13 cellular contexts compared by ENCODE assay signal in genomic region chr19:48615145-48616040, GRCh38. TPM values are rescaled to one million over a fixed set of nuclear protein-coding genes. Genes with fewer than 3 reads are reported as not detected.
DNase-seq lines count a peak whose midpoint lies in the region; ATAC-seq and TF ChIP-seq lines count a peak whose summit lies in the region.
"Had no signal": no experiment of that assay in that cellular context is flagged by ENCODE, and none has a peak within 500 bp of the region (broad histone marks: within the 10 kb centered on the region; RNA-seq: fewer than 3 reads in every experiment).

No MANE protein-coding gene starts in this region.

- H3K4me3 Mint-ChIP-seq in activated CD8-positive, alpha-beta T cell treated with anti-CD3 and anti-CD28 coated beads for 36 hours, result peak overlapping the region; percentile 93

- no peak for TF ChIP-seq EP300 in suprapubic skin (IDR thresholded peaks at IDR 0.05)

- peak overlapping the region; percentile 47 for H3K9ac ChIP-seq in iPS-15b (ENCODE audit: low read depth, low read length)

- peaks cover 22% of the 10 kb centered on the region for H3K4me1 ChIP-seq in iPS-15b (ENCODE audit: control insufficient read depth, insufficient read depth, low read length)
- peaks cover 55% of the 10 kb centered on the region for H3K4me1 ChIP-seq in suprapubic skin

- H3K9me3 Mint-ChIP-seq in activated CD8-positive, alpha-beta T cell treated with anti-CD3 and anti-CD28 coated beads for 36 hours, result no peaks in the 10 kb centered on the region

- peak overlapping the region; percentile 27 for H3K27ac ChIP-seq in suprapubic skin

- no peak for TF ChIP-seq CTCF in activated CD8-positive, alpha-beta T cell treated with anti-CD3 and anti-CD28 coated beads for 36 hours (IDR thresholded peaks at IDR 0.05)
- TF ChIP-seq CTCF in suprapubic skin (IDR thresholded peaks at IDR 0.05), result no peak

- H3K9me3 ChIP-seq in iPS-15b (ENCODE audit: control insufficient read depth, insufficient read depth, low read length) (no peaks in the 10 kb centered on the region), suprapubic skin (no peaks in the 10 kb centered on the region)

- no peak for TF ChIP-seq POLR2A in suprapubic skin (IDR thresholded peaks at IDR 0.05)

- peak overlapping the region; percentile 27 for H3K4me3 ChIP-seq in iPS-15b (ENCODE audit: low read depth, low read length)
- H3K4me3 ChIP-seq in suprapubic skin, result peak overlapping the region; percentile 21

- WGBS in suprapubic skin, result 54% methylated on average over 16 of the region's 21 CpGs

- DNase-seq in activated CD8-positive, alpha-beta memory T cell treated with anti-CD3 and anti-CD28 coated beads, Interleukin-2, amount 50 U/mL, for 48 hours, result peak; percentile 54
- no peak for DNase-seq in activated CD8-positive, alpha-beta memory T cell treated with anti-CD3 and anti-CD28 coated beads, Interleukin-2, amount 50 U/mL, for 4 hours
- DNase-seq in activated CD8-positive, alpha-beta T cell treated with anti-CD3 and anti-CD28 coated beads for 36 hours, result no peak
- DNase-seq in suprapubic skin (ENCODE audit: low spot score in 2 of 2) (no peak), ureter (ENCODE audit: low spot score) (no peak), 8988T (no peak), NCI-H128 (lab: John Stamatoyannopoulos, UW; ENCODE audit: unreplicated experiment) (no peak)
- DNase-seq: activated T-cell treated with anti-CD3 and anti-CD28 coated beads for 4 hours; effector CD4-positive, alpha-beta T cell; nucleus accumbens; stimulated activated CD4-positive, alpha-beta T cell treated with anti-CD3 and anti-CD28 coated beads, Interleukin-4, amount 100 ng/mL, for 24 hours had no signal

- H3K36me3 ChIP-seq in iPS-15b (ENCODE audit: control insufficient read depth, insufficient read depth, low read length) (peaks cover 41% of the 10 kb centered on the region), suprapubic skin (peaks cover 30% of the 10 kb centered on the region)

- POLR2A ChIA-PET in activated CD8-positive, alpha-beta T cell treated with anti-CD3 and anti-CD28 coated beads for 36 hours (lab: Charles Lee), result interaction anchor here (0.6 to 10.8 kb wide), 14 partner anchors 8 to 909 kb away, joined by 3 to 154 read pairs (median 4); partner anchors contain the start of genes DBP and SPACA4

- H3K27me3 ChIP-seq in iPS-15b (ENCODE audit: control insufficient read depth, insufficient read depth, low read length) (no peaks in the 10 kb centered on the region), suprapubic skin (no peaks in the 10 kb centered on the region)

- CTCF ChIA-PET in activated CD8-positive, alpha-beta T cell treated with anti-CD3 and anti-CD28 coated beads for 36 hours (lab: Charles Lee), result no interaction called here

- no peak for ATAC-seq in activated CD8-positive, alpha-beta T cell treated with anti-CD3 and anti-CD28 coated beads for 36 hours

- H3K27me3 Mint-ChIP-seq in activated CD8-positive, alpha-beta T cell treated with anti-CD3 and anti-CD28 coated beads for 36 hours, result no peaks in the 10 kb centered on the region

- H3K4me1 Mint-ChIP-seq in activated CD8-positive, alpha-beta T cell treated with anti-CD3 and anti-CD28 coated beads for 36 hours (ENCODE audit: low read depth), result peaks cover 20% of the 10 kb centered on the region

- H3K27ac Mint-ChIP-seq in activated CD8-positive, alpha-beta T cell treated with anti-CD3 and anti-CD28 coated beads for 36 hours, result peak overlapping the region; percentile 27

- intact Hi-C loops in activated CD8-positive, alpha-beta T cell treated with anti-CD3 and anti-CD28 coated beads for 36 hours (cut with micrococcal nuclease), result no loop called here

- H3K36me3 Mint-ChIP-seq in activated CD8-positive, alpha-beta T cell treated with anti-CD3 and anti-CD28 coated beads for 36 hours (ENCODE audit: low read depth), result peaks cover 49% of the 10 kb centered on the region

RNA-seq across cellular contexts. Expression of gene FAM83E, which starts 0.5 kb away (rescaled TPM):
- 1 to 10 TPM; 3.8 to 4.7 TPM for total RNA-seq in activated CD8-positive, alpha-beta T cell treated with anti-CD3 and anti-CD28 coated beads for 36 hours
- 1 to 10 TPM in 2 of 4 donors, under 1 TPM in 2; 0.87 to 5.1 (median 1.1) TPM for total RNA-seq in suprapubic skin
- total RNA-seq in ureter, result 12.7 TPM

RNA-seq across cellular contexts. Expression of gene RPL18, which starts 3.6 kb away (rescaled TPM):
- 1,000 to 10,000 TPM; 2,304 to 2,324 TPM for total RNA-seq in activated CD8-positive, alpha-beta T cell treated with anti-CD3 and anti-CD28 coated beads for 36 hours
- 1,000 to 10,000 TPM; 2,067 to 3,423 (median 3,271) TPM for total RNA-seq in suprapubic skin
- total RNA-seq in ureter, result 1,575 TPM

RNA-seq across cellular contexts. Expression of gene SPHK2, which starts 3.9 kb away (rescaled TPM):
- 10 to 100 TPM; 22.3 to 22.9 TPM for total RNA-seq in activated CD8-positive, alpha-beta T cell treated with anti-CD3 and anti-CD28 coated beads for 36 hours
- total RNA-seq in suprapubic skin (1 to 10 TPM; 3.9 to 9.9 (median 5.6) TPM), ureter (27.6 TPM)

RNA-seq across cellular contexts. Expression of gene SPACA4, which starts 8.9 kb away (rescaled TPM):
- total RNA-seq in activated CD8-positive, alpha-beta T cell treated with anti-CD3 and anti-CD28 coated beads for 36 hours, result not detected
- total RNA-seq in suprapubic skin (1 to 10 TPM; 2.1 to 3.6 (median 2.8) TPM), ureter (not detected)
- total RNA-seq: urinary bladder had no signal

RNA-seq across cellular contexts. Expression of gene DBP, which starts 21.8 kb away (rescaled TPM):
- 10 to 100 TPM; 10.8 to 13.1 TPM for total RNA-seq in activated CD8-positive, alpha-beta T cell treated with anti-CD3 and anti-CD28 coated beads for 36 hours
- 10 to 100 TPM; 11.2 to 22.3 (median 17.8) TPM for total RNA-seq in suprapubic skin
- total RNA-seq in ureter, result 12.7 TPM
